In the genomic region with DNA sequence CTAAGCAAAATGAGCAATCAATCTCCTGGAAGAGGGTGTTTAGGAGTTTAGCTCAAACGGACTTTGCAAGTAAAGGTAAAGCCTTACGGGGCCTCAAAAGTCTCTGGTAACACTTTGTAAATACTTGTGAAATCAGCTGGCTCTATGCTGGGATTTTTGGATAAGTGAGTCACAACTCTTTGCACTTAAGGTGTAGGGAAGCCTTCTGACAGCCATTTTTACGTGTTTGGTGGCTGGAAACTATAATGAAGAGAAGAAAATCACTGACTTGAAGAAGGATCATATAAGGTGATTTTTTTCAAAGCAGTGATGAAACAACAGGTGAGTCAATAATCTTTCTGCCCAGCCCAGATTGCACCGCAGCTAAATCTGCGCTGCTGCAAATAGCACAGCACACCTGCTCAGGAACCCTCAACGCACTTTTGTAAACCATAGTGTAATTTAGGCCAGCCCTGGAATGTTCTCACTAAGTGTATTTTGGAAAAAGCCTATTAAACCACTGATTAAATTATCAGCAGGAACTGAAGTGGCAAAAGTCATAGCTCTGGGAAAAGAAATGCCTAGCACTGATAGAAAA, we compare ENCODE assay signal across 24 cellular contexts.
DNase-seq lines count a peak whose midpoint lies in the region; ATAC-seq, FAIRE-seq and TF ChIP-seq lines count a peak whose summit lies in the region.
"Had no signal": no experiment of that assay in that cellular context is flagged by ENCODE, and none has a peak within 500 bp of the region (broad histone marks: within the 10 kb centered on the region; RNA-seq: fewer than 3 reads in every experiment).

No MANE protein-coding gene starts in this region.

- H3K4me1 ChIP-seq in pancreas, result no peaks in the 10 kb centered on the region
- H3K4me1 ChIP-seq: psoas muscle, tibial nerve had no signal

- H3K27ac ChIP-seq in pancreas, result no peak overlapping the region
- H3K27ac ChIP-seq: KMS-11, neutrophil, psoas muscle, tibial nerve, VCaP had no signal

- ATAC-seq in pancreas (peak; percentile 69 to 80 (median 73)), HG02610 (IDR thresholded peaks at IDR 0.05; ENCODE audit: unreplicated experiment) (no peak), HG03135 (IDR thresholded peaks at IDR 0.05; ENCODE audit: unreplicated experiment) (no peak)
- ATAC-seq: activated T-cell treated with anti-CD3 and anti-CD28 coated beads, Interleukin-2, amount 50 U/mL, for 72 hours; CD8-positive, alpha-beta T cell; psoas muscle had no signal

- TF ChIP-seq CTCF in epithelial cell of esophagus (IDR thresholded peaks at IDR 0.05; ENCODE audit: insufficient read depth, low read depth, low read length, missing control alignments) (no peak), pancreas (IDR thresholded peaks at IDR 0.05) (no peak)

- H3K9me3 ChIP-seq in pancreas, result no peaks in the 10 kb centered on the region
- H3K9me3 ChIP-seq: neutrophil, psoas muscle, tibial nerve had no signal

- no peak for FAIRE-seq in pancreas (lab: Jason Lieb, UNC)
- FAIRE-seq: A204.1, kidney had no signal

- H3K4me3 ChIP-seq in epithelial cell of esophagus (ENCODE audit: low read length) (no peak overlapping the region), pancreas (no peak overlapping the region)
- H3K4me3 ChIP-seq: psoas muscle, tibial nerve had no signal

- DNase-seq in NCI-H2107 treated with DMSO at 0.1 percent for 48 hours (lab: John Stamatoyannopoulos, UW; ENCODE audit: unreplicated experiment), result peak; percentile 44
- no peak for DNase-seq in NCI-H2107 (lab: John Stamatoyannopoulos, UW)
- DNase-seq in NCI-H82 (lab: John Stamatoyannopoulos, UW), result peak; percentile 26
- DNase-seq in epithelial cell of esophagus (ENCODE audit: low read depth), result peak; percentile 56
- no peak for DNase-seq in pancreas
- DNase-seq in LoVo (ENCODE audit: low spot score), result no peak
- DNase-seq: activated CD4-positive, alpha-beta T cell treated with anti-CD3 and anti-CD28 coated beads, Interleukin-2, amount 10 ng/mL, durations not matched to agents 7 days and 5 days; activated naive CD4-positive, alpha-beta T cell treated with anti-CD3 and anti-CD28 coated beads for 36 hours; activated T-cell treated with anti-CD3 and anti-CD28 coated beads, Interleukin-2, amount 50 U/mL, for 72 hours; CD8-positive, alpha-beta T cell; GOT3; kidney; MV-4-11; NCI-H187 treated with DMSO at 0.1 percent for 48 hours; NCI-H446; psoas muscle; Right ventricle myocardium superior had no signal

- no peaks in the 10 kb centered on the region for H3K36me3 ChIP-seq in pancreas
- H3K36me3 ChIP-seq: neutrophil, tibial nerve had no signal

- intact Hi-C loops in pancreas (cut with DNase I), result no loop called here

- no peaks in the 10 kb centered on the region for H3K27me3 ChIP-seq in pancreas
- H3K27me3 ChIP-seq: neutrophil, tibial nerve had no signal

- 31 to 39% methylated on average over 6 of the region's 6 CpGs for WGBS in pancreas, 2 donors

Comparison
In these comparisons a context has a peak if more than half of its experiments do, and no peak if none do; other contexts are left out.
1. DNase-seq: peak in NCI-H2107 treated with DMSO at 0.1 percent for 48 hours (single experiment), NCI-H82 (single experiment) and epithelial cell of esophagus (single experiment); none in NCI-H2107 (single experiment), pancreas (0 of 6) and LoVo (single experiment).
2. ATAC-seq: peak in pancreas (4 of 4); none in HG02610 (single experiment) and HG03135 (single experiment).